2 cellular contexts compared by ENCODE assay signal in the genomic region with DNA sequence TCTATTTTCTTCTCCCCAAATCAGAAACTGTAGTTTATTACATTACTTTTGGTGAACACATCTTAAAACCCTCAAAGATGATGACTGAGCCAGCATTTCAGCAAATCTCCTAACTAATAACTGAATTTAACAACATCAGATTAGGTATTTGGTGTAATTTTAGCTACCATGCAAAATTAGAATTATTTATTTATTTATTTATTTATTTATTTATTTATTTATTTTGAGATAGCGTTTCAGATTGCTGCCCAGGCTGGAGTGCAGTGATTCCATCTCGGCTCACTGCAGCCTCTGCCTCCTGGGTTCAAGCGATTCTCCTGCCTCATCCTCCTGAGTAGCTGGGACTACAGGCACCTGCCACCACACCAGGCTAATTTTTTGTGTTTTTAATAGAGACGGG.
DNase-seq lines count a peak whose midpoint lies in the region; ATAC-seq, FAIRE-seq and TF ChIP-seq lines count a peak whose summit lies in the region.
"Not testable (repeated sequence)": the region's sequence is repeated elsewhere in the genome, so short reads cannot be mapped to it uniquely, and the experiment has no call there.

No MANE protein-coding gene starts in this region.

- DNase-seq in A549 (ENCODE audit: low read depth in 1 of 2, low spot score in 1 of 2) = not testable (repeated sequence)

- TF ChIP-seq CTCF in A549 (IDR thresholded peaks at IDR 0.05); HEK293 (tag by site-specific recombination; IDR thresholded peaks at IDR 0.05): not testable (repeated sequence)

- H3K36me3 ChIP-seq in HEK293 (ENCODE audit: control insufficient read depth in 2 of 2, insufficient read depth in 1 of 2, low read length in 2 of 2) = not testable (repeated sequence)

- not testable (repeated sequence) for H3K4me2 ChIP-seq in A549

- WGBS in A549 (ENCODE audit: missing lambda C conversion rate) = 32% methylated on average over 4 of the region's 4 CpGs

- not testable (repeated sequence) for TF ChIP-seq RAD21 in A549 (conservative IDR thresholded peaks at IDR 0.05 in 1 of 2, IDR thresholded peaks at IDR 0.05 in 1 of 2)

- not testable (repeated sequence) for TF ChIP-seq EP300 in A549 (IDR thresholded peaks at IDR 0.05)

- not testable (repeated sequence) for H3K9me3 ChIP-seq in A549; HEK293 (ENCODE audit: control insufficient read depth, insufficient read depth, low read depth, low read length)

- not testable (repeated sequence) for H3K4me3 ChIP-seq in A549; HEK293 (ENCODE audit: low read depth, low read length)

- not testable (repeated sequence) for FAIRE-seq in A549 (lab: Jason Lieb, UNC)

- POLR2A ChIA-PET in A549 (lab: Yijun Ruan, JAX); HEK293 (lab: Yijun Ruan, JAX): not testable (repeated sequence)

- TF ChIP-seq POLR2A in A549 (IDR thresholded peaks at IDR 0.05; ENCODE audit: low read length) = not testable (repeated sequence)

- H3K27ac ChIP-seq in A549; HEK293 (ENCODE audit: extremely low read depth, low read depth, low read length): not testable (repeated sequence)

- H3K4me1 ChIP-seq in A549; HEK293 (ENCODE audit: control insufficient read depth, insufficient read depth, low read length): not testable (repeated sequence)

- CTCF ChIA-PET in A549 (lab: Yijun Ruan, JAX); HEK293 (lab: Yijun Ruan, JAX): not testable (repeated sequence)

- ATAC-seq in A549 = not testable (repeated sequence)

TF ChIP-seq in A549, 52 proteins besides CTCF, POLR2A, EP300 and RAD21:
- TF ChIP-seq ZC3H11A (IDR thresholded peaks at IDR 0.05) = peak; percentile 91

TF ChIP-seq in HEK293, 187 proteins besides CTCF, POLR2A, EP300 and RAD21:
- TF ChIP-seq ZNF426 (tag by site-specific recombination; IDR thresholded peaks at IDR 0.05) (peak; percentile 46), ZNF394 (tag by site-specific recombination; IDR thresholded peaks at IDR 0.05; ENCODE audit: borderline replicate concordance) (peak; percentile 66; the same call in 1 of the 2 replicates), ZNF623 (tag by site-specific recombination; IDR thresholded peaks at IDR 0.05) (peak; percentile 22; the same call in 1 of the 2 replicates), ZNF555 (tag by site-specific recombination; conservative IDR thresholded peaks at IDR 0.05) (peak; percentile 16; the same call in 1 of the 2 replicates), ZNF560 (tag by site-specific recombination; IDR thresholded peaks at IDR 0.05; ENCODE audit: borderline replicate concordance) (0 out of 2 replicates have a peak, but pooled peaks have one; percentile 21)
- TF ChIP-seq, protein P1, sequence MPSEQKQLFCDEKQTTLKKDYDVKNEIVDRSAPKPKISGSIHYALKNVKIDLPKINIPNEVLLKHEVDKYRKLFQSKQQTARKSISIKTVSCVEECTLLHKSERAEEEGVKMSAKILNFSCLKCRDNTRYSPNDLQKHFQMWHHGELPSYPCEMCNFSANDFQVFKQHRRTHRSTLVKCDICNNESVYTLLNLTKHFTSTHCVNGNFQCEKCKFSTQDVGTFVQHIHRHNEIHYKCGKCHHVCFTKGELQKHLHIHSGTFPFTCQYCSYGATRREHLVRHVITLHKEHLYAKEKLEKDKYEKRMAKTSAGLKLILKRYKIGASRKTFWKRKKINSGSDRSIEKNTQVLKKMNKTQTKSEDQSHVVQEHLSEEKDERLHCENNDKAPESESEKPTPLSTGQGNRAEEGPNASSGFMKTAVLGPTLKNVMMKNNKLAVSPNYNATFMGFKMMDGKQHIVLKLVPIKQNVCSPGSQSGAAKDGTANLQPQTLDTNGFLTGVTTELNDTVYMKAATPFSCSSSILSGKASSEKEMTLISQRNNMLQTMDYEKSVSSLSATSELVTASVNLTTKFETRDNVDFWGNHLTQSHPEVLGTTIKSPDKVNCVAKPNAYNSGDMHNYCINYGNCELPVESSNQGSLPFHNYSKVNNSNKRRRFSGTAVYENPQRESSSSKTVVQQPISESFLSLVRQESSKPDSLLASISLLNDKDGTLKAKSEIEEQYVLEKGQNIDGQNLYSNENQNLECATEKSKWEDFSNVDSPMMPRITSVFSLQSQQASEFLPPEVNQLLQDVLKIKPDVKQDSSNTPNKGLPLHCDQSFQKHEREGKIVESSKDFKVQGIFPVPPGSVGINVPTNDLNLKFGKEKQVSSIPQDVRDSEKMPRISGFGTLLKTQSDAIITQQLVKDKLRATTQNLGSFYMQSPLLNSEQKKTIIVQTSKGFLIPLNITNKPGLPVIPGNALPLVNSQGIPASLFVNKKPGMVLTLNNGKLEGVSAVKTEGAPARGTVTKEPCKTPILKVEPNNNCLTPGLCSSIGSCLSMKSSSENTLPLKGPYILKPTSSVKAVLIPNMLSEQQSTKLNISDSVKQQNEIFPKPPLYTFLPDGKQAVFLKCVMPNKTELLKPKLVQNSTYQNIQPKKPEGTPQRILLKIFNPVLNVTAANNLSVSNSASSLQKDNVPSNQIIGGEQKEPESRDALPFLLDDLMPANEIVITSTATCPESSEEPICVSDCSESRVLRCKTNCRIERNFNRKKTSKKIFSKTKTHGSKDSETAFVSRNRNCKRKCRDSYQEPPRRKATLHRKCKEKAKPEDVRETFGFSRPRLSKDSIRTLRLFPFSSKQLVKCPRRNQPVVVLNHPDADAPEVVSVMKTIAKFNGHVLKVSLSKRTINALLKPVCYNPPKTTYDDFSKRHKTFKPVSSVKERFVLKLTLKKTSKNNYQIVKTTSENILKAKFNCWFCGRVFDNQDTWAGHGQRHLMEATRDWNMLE (tag by site-specific recombination; conservative IDR thresholded peaks at IDR 0.05; ENCODE audit: low read depth) = 0 out of 2 replicates have a peak, but pooled peaks have one; percentile 44
TF ChIP-seq in HEK293: peak in this region for 6; not testable (repeated sequence) for 181.
